8 cellular contexts compared by ENCODE assay signal in the genomic region with DNA sequence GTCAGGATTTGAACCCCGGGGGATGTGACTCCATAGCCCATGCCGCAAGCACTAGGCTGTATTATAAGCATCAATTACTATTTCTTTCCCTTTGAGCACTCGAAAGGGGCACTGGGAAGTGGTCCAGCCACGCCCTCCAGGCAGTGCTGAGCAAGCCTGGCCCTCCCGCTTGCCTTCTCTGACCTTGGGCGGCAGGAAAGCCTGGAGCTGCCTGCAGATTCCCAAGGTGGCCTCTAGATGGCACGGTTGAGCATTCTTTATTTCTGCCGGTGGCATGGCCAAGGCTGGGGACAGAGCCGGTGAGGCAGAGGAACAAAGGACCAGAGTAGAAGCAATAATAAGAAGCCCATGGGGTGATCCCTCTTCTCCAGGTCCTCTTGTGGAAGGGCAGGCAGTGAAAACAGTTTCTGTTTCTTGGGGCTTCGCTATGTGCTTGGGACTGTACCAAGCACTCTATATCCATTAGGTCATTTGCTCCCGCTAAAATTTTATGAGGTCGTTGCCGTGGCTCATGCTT. TPM values are rescaled to one million over a fixed set of nuclear protein-coding genes. Genes with fewer than 3 reads are reported as not detected.
A peak's percentile ranks its signal among the peaks of the same experiment; 100 is the strongest.
DNase-seq lines count a peak whose midpoint lies in the region; ATAC-seq and TF ChIP-seq lines count a peak whose summit lies in the region.

No MANE protein-coding gene starts in this region.

- H3K4me1 ChIP-seq in Loucy (ENCODE audit: insufficient read depth, low read length, poor library complexity, severe bottlenecking) (no peaks in the 10 kb centered on the region), prostate gland (replicated peaks) (no peaks in the 10 kb centered on the region)

- H3K27me3 ChIP-seq in Loucy (ENCODE audit: insufficient read depth, low read length, poor library complexity, severe bottlenecking) = no peaks in the 10 kb centered on the region
- H3K27me3 ChIP-seq in prostate gland (replicated peaks; ENCODE audit: insufficient read depth) = no peaks in the 10 kb centered on the region

- TF ChIP-seq CTCF in Loucy (conservative IDR thresholded peaks at IDR 0.05; ENCODE audit: low read length) = peak; percentile 83
- peak; percentile 32 to 67 (median 48) for TF ChIP-seq CTCF in prostate gland (IDR thresholded peaks at IDR 0.05)

- H3F3A ChIP-seq in Loucy (ENCODE audit: low read depth) = no peaks in the 10 kb centered on the region

- H3K9me3 ChIP-seq in Loucy (ENCODE audit: insufficient read depth, low read depth, low read length) (no peaks in the 10 kb centered on the region), prostate gland (no peaks in the 10 kb centered on the region)

- no peaks in the 10 kb centered on the region for H3K79me2 ChIP-seq in Loucy (ENCODE audit: insufficient read depth, low read length)

- H3K4me2 ChIP-seq in Loucy (ENCODE audit: low read depth, low read length, poor library complexity, severe bottlenecking) = no peak overlapping the region

- no peak overlapping the region for H3K27ac ChIP-seq in prostate gland

- WGBS in prostate gland = 26% methylated on average over 13 of the region's 13 CpGs

- DNase-seq in activated gamma-delta T cell treated with Interleukin-2 at 50 U/mL for 16 hours (peak; percentile 52), activated gamma-delta T cell (lab: John Stamatoyannopoulos, UW) (no peak), RPMI8226 (peak; percentile 67), activated T-helper 1 cell treated with Interleukin-2 at 50 U/mL for 16 hours (ENCODE audit: low read depth) (peak; percentile 26), foreskin melanocyte (peak; percentile 22), prostate gland (ENCODE audit: low spot score) (peak; percentile 20)

- no peak for TF ChIP-seq POLR2A in prostate gland (IDR thresholded peaks at IDR 0.05)

- intact Hi-C loops in prostate gland (cut with DNase I) = no loop called here

- no peak overlapping the region for H3K4me3 ChIP-seq in Loucy (ENCODE audit: low read length, poor library complexity, severe bottlenecking)
- H3K4me3 ChIP-seq in prostate gland = no peak overlapping the region

- H4K20me1 ChIP-seq in Loucy (ENCODE audit: insufficient read depth, low read length, poor library complexity, severe bottlenecking) = no peaks in the 10 kb centered on the region

- no peak for ATAC-seq in HG02588 (IDR thresholded peaks at IDR 0.05; ENCODE audit: unreplicated experiment)

- no peaks in the 10 kb centered on the region for H3K36me3 ChIP-seq in Loucy (ENCODE audit: insufficient read depth, low read length)
- no peaks in the 10 kb centered on the region for H3K36me3 ChIP-seq in prostate gland

- peak overlapping the region; percentile 66 for H2AFZ ChIP-seq in Loucy (ENCODE audit: low read length)

- H3K9me2 ChIP-seq in Loucy (replicated peaks; ENCODE audit: low read depth, low read length) = no peaks in the 10 kb centered on the region

- H3K9ac ChIP-seq in Loucy (ENCODE audit: low read depth, low read length, poor library complexity, severe bottlenecking) = no peak overlapping the region

RNA-seq across cellular contexts. Expression of a gene that starts 32.0 kb away (rescaled TPM):
- total RNA-seq in prostate gland = 1 to 10 TPM in 1 of 2 donors, under 1 TPM in 1; 0.85 to 4.5 TPM

RNA-seq across cellular contexts. Expression of a gene that starts 52.6 kb away (rescaled TPM):
- not detected for total RNA-seq in prostate gland
